In genomic region chr3:160368804-160369203, GRCh38 we compare ENCODE assay signal across 10 cellular contexts. TPM values are rescaled to one million over a fixed set of nuclear protein-coding genes. Genes with fewer than 3 reads are reported as not detected.
DNase-seq lines count a peak whose midpoint lies in the region; ATAC-seq and TF ChIP-seq lines count a peak whose summit lies in the region.
"Had no signal": no experiment of that assay in that cellular context is flagged by ENCODE, and none has a peak within 500 bp of the region (broad histone marks: within the 10 kb centered on the region; RNA-seq: fewer than 3 reads in every experiment).

No MANE protein-coding gene starts in this region.

- POLR2A ChIA-PET in activated CD8-positive, alpha-beta T cell treated with anti-CD3 and anti-CD28 coated beads, Interleukin-2, amount 10 ng/mL, durations not matched to agents 7 days and 5 days (lab: Charles Lee): interaction anchor here (1.5 kb wide), 1 partner anchor 30 kb away, joined by 4 read pairs; the partner anchor contains the start of gene IFT80
- POLR2A ChIA-PET in activated CD8-positive, alpha-beta T cell treated with anti-CD3 and anti-CD28 coated beads for 36 hours (lab: Charles Lee): no interaction called here

- H3K27ac Mint-ChIP-seq in activated CD8-positive, alpha-beta T cell treated with anti-CD3 and anti-CD28 coated beads, Interleukin-2, amount 10 ng/mL, durations not matched to agents 7 days and 5 days: no peak overlapping the region
- H3K27ac Mint-ChIP-seq in activated CD8-positive, alpha-beta T cell treated with anti-CD3 and anti-CD28 coated beads for 36 hours: no peak overlapping the region
- H3K27ac Mint-ChIP-seq: activated T-cell treated with anti-CD3 and anti-CD28 coated beads, Interleukin-2, amount 50 U/mL, for 72 hours; stimulated activated naive CD8-positive, alpha-beta T cell treated with anti-CD3 and anti-CD28 coated beads, Interleukin-15, amount 100 ng/mL, for 72 hours had no signal

- intact Hi-C loops in activated CD8-positive, alpha-beta T cell treated with anti-CD3 and anti-CD28 coated beads for 36 hours (cut with micrococcal nuclease): no loop called here

- no peak for DNase-seq in activated CD8-positive, alpha-beta T cell treated with anti-CD3 and anti-CD28 coated beads, Interleukin-2, amount 10 ng/mL, durations not matched to agents 7 days and 5 days
- DNase-seq in activated CD8-positive, alpha-beta T cell treated with anti-CD3 and anti-CD28 coated beads for 36 hours: no peak
- peak; percentile 93 for DNase-seq in NOMO-1 treated with dmso at 0.1 percent for 144 hours (lab: John Stamatoyannopoulos, UW; ENCODE audit: unreplicated experiment)
- DNase-seq in activated CD8-positive, alpha-beta memory T cell treated with anti-CD3 and anti-CD28 coated beads for 24 hours: no peak
- no peak for DNase-seq in NCI-H526 (lab: John Stamatoyannopoulos, UW)
- DNase-seq in stimulated activated CD4-positive, alpha-beta T cell treated with anti-CD3 and anti-CD28 coated beads, Interleukin-2, amount 100 ng/mL, for 48 hours: no peak
- DNase-seq: activated T-cell treated with anti-CD3 and anti-CD28 coated beads, Interleukin-2, amount 50 U/mL, for 72 hours; stimulated activated naive CD8-positive, alpha-beta T cell treated with anti-CD3 and anti-CD28 coated beads, Interleukin-15, amount 100 ng/mL, for 72 hours had no signal

- WGBS in thymus: 11% methylated on average over 2 of the region's 2 CpGs

- H3K27me3 ChIP-seq in thymus (ENCODE audit: control insufficient read depth, insufficient read depth): no peaks in the 10 kb centered on the region

- peaks cover 14% of the 10 kb centered on the region for H3K4me1 Mint-ChIP-seq in activated CD8-positive, alpha-beta T cell treated with anti-CD3 and anti-CD28 coated beads, Interleukin-2, amount 10 ng/mL, durations not matched to agents 7 days and 5 days (ENCODE audit: low read depth)
- peaks cover 16% of the 10 kb centered on the region for H3K4me1 Mint-ChIP-seq in activated CD8-positive, alpha-beta T cell treated with anti-CD3 and anti-CD28 coated beads for 36 hours (ENCODE audit: low read depth)

- no peaks in the 10 kb centered on the region for H3K9me3 Mint-ChIP-seq in activated CD8-positive, alpha-beta T cell treated with anti-CD3 and anti-CD28 coated beads, Interleukin-2, amount 10 ng/mL, durations not matched to agents 7 days and 5 days (ENCODE audit: insufficient read depth)
- H3K9me3 Mint-ChIP-seq in activated CD8-positive, alpha-beta T cell treated with anti-CD3 and anti-CD28 coated beads for 36 hours: no peaks in the 10 kb centered on the region
- H3K9me3 Mint-ChIP-seq: activated T-cell treated with anti-CD3 and anti-CD28 coated beads, Interleukin-2, amount 50 U/mL, for 72 hours; stimulated activated naive CD8-positive, alpha-beta T cell treated with anti-CD3 and anti-CD28 coated beads, Interleukin-15, amount 100 ng/mL, for 72 hours had no signal

- peaks cover 4% of the 10 kb centered on the region for H3K4me1 ChIP-seq in thymus (ENCODE audit: control insufficient read depth, insufficient read depth, low read length)

- ATAC-seq in activated CD8-positive, alpha-beta T cell treated with anti-CD3 and anti-CD28 coated beads, Interleukin-2, amount 10 ng/mL, durations not matched to agents 7 days and 5 days: peak; percentile 61
- no peak for ATAC-seq in activated CD8-positive, alpha-beta T cell treated with anti-CD3 and anti-CD28 coated beads for 36 hours
- peak; percentile 59 for ATAC-seq in HG03108 (IDR thresholded peaks at IDR 0.05; ENCODE audit: unreplicated experiment)
- ATAC-seq: activated T-cell treated with anti-CD3 and anti-CD28 coated beads, Interleukin-2, amount 50 U/mL, for 72 hours; stimulated activated naive CD8-positive, alpha-beta T cell treated with anti-CD3 and anti-CD28 coated beads, Interleukin-15, amount 100 ng/mL, for 72 hours had no signal

- no peaks in the 10 kb centered on the region for H3K9me3 ChIP-seq in thymus (ENCODE audit: control insufficient read depth)

- peaks cover 10% of the 10 kb centered on the region for H3K36me3 ChIP-seq in thymus (ENCODE audit: control insufficient read depth, insufficient read depth)

- no peak for TF ChIP-seq CTCF in activated CD8-positive, alpha-beta T cell treated with anti-CD3 and anti-CD28 coated beads for 36 hours (IDR thresholded peaks at IDR 0.05)

- no peak overlapping the region for H3K27ac ChIP-seq in thymus (ENCODE audit: low read depth)

- CTCF ChIA-PET in activated CD8-positive, alpha-beta T cell treated with anti-CD3 and anti-CD28 coated beads, Interleukin-2, amount 10 ng/mL, durations not matched to agents 7 days and 5 days (lab: Charles Lee): no interaction called here
- CTCF ChIA-PET in activated CD8-positive, alpha-beta T cell treated with anti-CD3 and anti-CD28 coated beads for 36 hours (lab: Charles Lee): no interaction called here

- peak overlapping the region; percentile 14 for H3K4me3 ChIP-seq in thymus (ENCODE audit: low read length)

- no peak overlapping the region for H3K4me3 Mint-ChIP-seq in activated CD8-positive, alpha-beta T cell treated with anti-CD3 and anti-CD28 coated beads, Interleukin-2, amount 10 ng/mL, durations not matched to agents 7 days and 5 days
- no peak overlapping the region for H3K4me3 Mint-ChIP-seq in activated CD8-positive, alpha-beta T cell treated with anti-CD3 and anti-CD28 coated beads for 36 hours
- H3K4me3 Mint-ChIP-seq: activated T-cell treated with anti-CD3 and anti-CD28 coated beads, Interleukin-2, amount 50 U/mL, for 72 hours; stimulated activated naive CD8-positive, alpha-beta T cell treated with anti-CD3 and anti-CD28 coated beads, Interleukin-15, amount 100 ng/mL, for 72 hours had no signal

- peaks cover 20% of the 10 kb centered on the region for H3K36me3 Mint-ChIP-seq in activated CD8-positive, alpha-beta T cell treated with anti-CD3 and anti-CD28 coated beads, Interleukin-2, amount 10 ng/mL, durations not matched to agents 7 days and 5 days (ENCODE audit: low read depth)
- H3K36me3 Mint-ChIP-seq in activated CD8-positive, alpha-beta T cell treated with anti-CD3 and anti-CD28 coated beads for 36 hours (ENCODE audit: low read depth): peaks cover 16% of the 10 kb centered on the region

- no peaks in the 10 kb centered on the region for H3K27me3 Mint-ChIP-seq in activated CD8-positive, alpha-beta T cell treated with anti-CD3 and anti-CD28 coated beads, Interleukin-2, amount 10 ng/mL, durations not matched to agents 7 days and 5 days (ENCODE audit: low read depth)
- no peaks in the 10 kb centered on the region for H3K27me3 Mint-ChIP-seq in activated CD8-positive, alpha-beta T cell treated with anti-CD3 and anti-CD28 coated beads for 36 hours
- H3K27me3 Mint-ChIP-seq: stimulated activated naive CD8-positive, alpha-beta T cell treated with anti-CD3 and anti-CD28 coated beads, Interleukin-15, amount 100 ng/mL, for 72 hours had no signal

RNA-seq across cellular contexts. Expression of gene IFT80, which starts 30.2 kb away (rescaled TPM):
- 10 to 100 TPM; 27.5 to 29.7 TPM for total RNA-seq in activated CD8-positive, alpha-beta T cell treated with anti-CD3 and anti-CD28 coated beads, Interleukin-2, amount 10 ng/mL, durations not matched to agents 7 days and 5 days
- total RNA-seq in activated CD8-positive, alpha-beta T cell treated with anti-CD3 and anti-CD28 coated beads for 36 hours: 10 to 100 TPM in 1 of 2 experiments, 1 to 10 TPM in 1; 9.2 to 10.4 TPM
- 58.0 TPM for polyA plus RNA-seq in thymus

RNA-seq across cellular contexts. Expression of gene SMC4, which starts 30.6 kb away (rescaled TPM):
- total RNA-seq in activated CD8-positive, alpha-beta T cell treated with anti-CD3 and anti-CD28 coated beads, Interleukin-2, amount 10 ng/mL, durations not matched to agents 7 days and 5 days: 100 to 1,000 TPM; 292 to 300 TPM
- total RNA-seq in activated CD8-positive, alpha-beta T cell treated with anti-CD3 and anti-CD28 coated beads for 36 hours: 100 to 1,000 TPM; 149 to 154 TPM
- polyA plus RNA-seq in thymus: 119 TPM
